In the genomic region with DNA sequence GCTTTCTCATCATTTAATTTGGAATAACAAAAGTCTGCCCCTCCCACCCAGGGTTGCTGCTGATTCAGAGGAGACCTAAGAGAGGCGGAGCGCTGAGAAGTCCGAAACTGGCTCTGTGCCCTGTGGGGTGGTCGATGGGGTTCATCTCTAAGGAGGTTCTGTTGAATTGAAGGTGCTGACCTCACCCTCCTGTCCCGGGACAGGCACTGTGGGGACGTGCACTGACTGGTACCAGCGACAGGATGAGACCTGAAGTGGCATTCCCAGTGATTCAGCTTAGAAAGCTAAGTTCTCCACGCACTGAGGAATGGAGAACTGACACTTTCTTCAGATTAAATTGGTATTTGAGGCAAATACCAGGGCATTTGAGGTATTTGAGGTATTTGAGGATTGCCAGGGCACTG, we compare ENCODE assay signal across 19 cellular contexts. TPM values are rescaled to one million over a fixed set of nuclear protein-coding genes. Genes with fewer than 3 reads are reported as not detected.
DNase-seq lines count a peak whose midpoint lies in the region; ATAC-seq and TF ChIP-seq lines count a peak whose summit lies in the region.
"Had no signal": no experiment of that assay in that cellular context is flagged by ENCODE, and none has a peak within 500 bp of the region (broad histone marks: within the 10 kb centered on the region; RNA-seq: fewer than 3 reads in every experiment).

No MANE protein-coding gene starts in this region.

- peak overlapping the region; percentile 45 to 69; a peak in 3 of 4 replicates for H3K27ac ChIP-seq in SK-N-SH (ENCODE audit: low read depth in 2 of 2, low read length in 1 of 2)
- H3K27ac ChIP-seq: right atrium auricular region, SK-N-MC had no signal

- 25% methylated on average over 8 of the region's 8 CpGs for WGBS in SK-N-SH (ENCODE audit: low lambda C conversion rate)

- H3K4me1 ChIP-seq in HAP-1 (peaks cover 9% of the 10 kb centered on the region), SK-N-SH (ENCODE audit: control insufficient read depth in 1 of 2, insufficient read depth in 2 of 2, low read depth in 1 of 2, low read length in 1 of 2) (peaks cover 5 to 20% of the 10 kb centered on the region in 2 experiments; a peak in 3 of 4 replicates)

- ATAC-seq in left lobe of liver (no peak), GM18498 (IDR thresholded peaks at IDR 0.05; ENCODE audit: unreplicated experiment) (no peak)
- ATAC-seq: activated naive CD4-positive, alpha-beta T cell treated with anti-CD3 and anti-CD28 coated beads, Interleukin-2, amount 50 U/mL, for 72 hours; stimulated activated naive CD8-positive, alpha-beta T cell treated with anti-CD3 and anti-CD28 coated beads, Interleukin-15, Interleukin-2, amounts not matched to agents 100 U/mL and 50 U/mL, for 24 hours had no signal

- TF ChIP-seq RAD21 in SK-N-SH (IDR thresholded peaks at IDR 0.05; ENCODE audit: low read length), result no peak

- H3F3A ChIP-seq in SK-N-SH (replicated peaks; ENCODE audit: insufficient read depth), result peaks cover 35% of the 10 kb centered on the region

- H2AFZ ChIP-seq in SK-N-SH (ENCODE audit: low read depth), result no peak overlapping the region

- H3K27me3 ChIP-seq in HAP-1 (ENCODE audit: low read depth) (no peaks in the 10 kb centered on the region), SK-N-SH (ENCODE audit: insufficient read depth) (no peaks in the 10 kb centered on the region)
- H3K27me3 ChIP-seq: right atrium auricular region had no signal

- in situ Hi-C loops in HAP-1 (cut with MboI; ENCODE audit: low sequenced_read_pairs), result no loop called here
- in situ Hi-C loops in GM13976 (cut with MboI; ENCODE audit: low sequenced_read_pairs, unreplicated experiment), result no loop called here

- no peaks in the 10 kb centered on the region for H3K9me3 ChIP-seq in HAP-1
- H3K9me3 ChIP-seq in SK-N-SH, result no peaks in the 10 kb centered on the region
- H3K9me3 ChIP-seq: right atrium auricular region had no signal

- no peak for TF ChIP-seq CTCF in SK-N-SH (IDR thresholded peaks at IDR 0.05)
- no peak for TF ChIP-seq CTCF in GM13976 (IDR thresholded peaks at IDR 0.05; ENCODE audit: borderline replicate concordance, control extremely low read depth, extremely low read depth, insufficient read depth, missing control alignments)

- DNase-seq in HAP-1 (ENCODE audit: low spot score in 2 of 2) (peak; percentile 43 to 58), SK-N-SH (no peak), fibroblast of peridontal ligament (ENCODE audit: extremely low read depth) (peak; percentile 24), renal cortical epithelial cell (ENCODE audit: low read depth) (peak; percentile 49), left lobe of liver (ENCODE audit: low spot score) (no peak), NK-92 (lab: John Stamatoyannopoulos, UW; ENCODE audit: unreplicated experiment) (no peak), GM13976 (ENCODE audit: low spot score) (no peak)
- DNase-seq: activated B cell treated with CpG ODN at 0.5 μM for 24 hours; C1 segment of cervical spinal cord; GDM1; naive B cell; NCI-H146; NCI-H82; stimulated activated naive CD8-positive, alpha-beta T cell treated with anti-CD3 and anti-CD28 coated beads, Interleukin-15, Interleukin-2, amounts not matched to agents 100 U/mL and 50 U/mL, for 24 hours had no signal

- H4K20me1 ChIP-seq in SK-N-SH (ENCODE audit: insufficient read depth), result no peaks in the 10 kb centered on the region

- no peak overlapping the region for H3K4me3 ChIP-seq in HAP-1
- peak overlapping the region; percentile 1 to 27; a peak in 2 of 4 replicates for H3K4me3 ChIP-seq in SK-N-SH (ENCODE audit: low read depth in 2 of 2, low read length in 1 of 2)
- H3K4me3 ChIP-seq: right atrium auricular region, SK-N-MC had no signal

- POLR2A ChIA-PET in SK-N-SH (lab: Yijun Ruan, JAX), result interaction anchor here (1.0 kb wide), 1 partner anchor 14 kb away, joined by 3 read pairs; no protein-coding TSS in a partner anchor

- peak overlapping the region; percentile 32 for H3K9ac ChIP-seq in SK-N-SH

- H3K36me3 ChIP-seq in HAP-1 (replicated peaks), result no peaks in the 10 kb centered on the region
- no peaks in the 10 kb centered on the region for H3K36me3 ChIP-seq in SK-N-SH (replicated peaks in 1 of 2; ENCODE audit: control insufficient read depth in 1 of 2, insufficient read depth in 2 of 2, low read length in 1 of 2)
- H3K36me3 ChIP-seq: right atrium auricular region had no signal

- no peaks in the 10 kb centered on the region for H3K79me2 ChIP-seq in SK-N-SH (ENCODE audit: insufficient read depth)

- no peaks in the 10 kb centered on the region for H3K9me2 ChIP-seq in SK-N-SH

- CTCF ChIA-PET in SK-N-SH (lab: Yijun Ruan, JAX), result interaction anchor here (1.0 to 2.2 kb wide), 3 partner anchors 21 to 354 kb away, joined by 4 to 8 read pairs (median 4); no protein-coding TSS in a partner anchor

- TF ChIP-seq EP300 in SK-N-SH (IDR thresholded peaks at IDR 0.05; ENCODE audit: borderline replicate concordance in 1 of 2, low read depth in 1 of 2, low read length in 1 of 2), result no peak

- H3K4me2 ChIP-seq in SK-N-SH, result peak overlapping the region; percentile 72

TF ChIP-seq in SK-N-SH, 30 proteins besides CTCF, POLR2A, EP300 and RAD21:
- TF ChIP-seq NFIC (IDR thresholded peaks at IDR 0.05; ENCODE audit: borderline replicate concordance) (peak; percentile 58), SMC3 (IDR thresholded peaks at IDR 0.05; ENCODE audit: low read depth, low read length) (no peak), FOXJ3 (CRISPR knock-in tag; IDR thresholded peaks at IDR 0.05) (no peak), FOSL2 (IDR thresholded peaks at IDR 0.05; ENCODE audit: borderline replicate concordance, low read depth) (peak; percentile 24; the same call in 1 of the 2 replicates), NRF1 (IDR thresholded peaks at IDR 0.05; ENCODE audit: low read depth, low read length) (no peak)
- TF ChIP-seq, protein P1, sequence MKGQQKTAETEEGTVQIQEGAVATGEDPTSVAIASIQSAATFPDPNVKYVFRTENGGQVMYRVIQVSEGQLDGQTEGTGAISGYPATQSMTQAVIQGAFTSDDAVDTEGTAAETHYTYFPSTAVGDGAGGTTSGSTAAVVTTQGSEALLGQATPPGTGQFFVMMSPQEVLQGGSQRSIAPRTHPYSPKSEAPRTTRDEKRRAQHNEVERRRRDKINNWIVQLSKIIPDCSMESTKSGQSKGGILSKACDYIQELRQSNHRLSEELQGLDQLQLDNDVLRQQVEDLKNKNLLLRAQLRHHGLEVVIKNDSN (IDR thresholded peaks at IDR 0.05; ENCODE audit: borderline replicate concordance, low read depth), result no peak
- TF ChIP-seq, protein P2, sequence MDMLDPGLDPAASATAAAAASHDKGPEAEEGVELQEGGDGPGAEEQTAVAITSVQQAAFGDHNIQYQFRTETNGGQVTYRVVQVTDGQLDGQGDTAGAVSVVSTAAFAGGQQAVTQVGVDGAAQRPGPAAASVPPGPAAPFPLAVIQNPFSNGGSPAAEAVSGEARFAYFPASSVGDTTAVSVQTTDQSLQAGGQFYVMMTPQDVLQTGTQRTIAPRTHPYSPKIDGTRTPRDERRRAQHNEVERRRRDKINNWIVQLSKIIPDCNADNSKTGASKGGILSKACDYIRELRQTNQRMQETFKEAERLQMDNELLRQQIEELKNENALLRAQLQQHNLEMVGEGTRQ (IDR thresholded peaks at IDR 0.05; ENCODE audit: borderline replicate concordance, low read depth, low read length), result no peak
- TF ChIP-seq, protein P3, sequence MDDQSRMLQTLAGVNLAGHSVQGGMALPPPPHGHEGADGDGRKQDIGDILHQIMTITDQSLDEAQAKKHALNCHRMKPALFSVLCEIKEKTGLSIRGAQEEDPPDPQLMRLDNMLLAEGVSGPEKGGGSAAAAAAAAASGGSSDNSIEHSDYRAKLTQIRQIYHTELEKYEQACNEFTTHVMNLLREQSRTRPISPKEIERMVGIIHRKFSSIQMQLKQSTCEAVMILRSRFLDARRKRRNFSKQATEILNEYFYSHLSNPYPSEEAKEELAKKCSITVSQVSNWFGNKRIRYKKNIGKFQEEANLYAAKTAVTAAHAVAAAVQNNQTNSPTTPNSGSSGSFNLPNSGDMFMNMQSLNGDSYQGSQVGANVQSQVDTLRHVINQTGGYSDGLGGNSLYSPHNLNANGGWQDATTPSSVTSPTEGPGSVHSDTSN (IDR thresholded peaks at IDR 0.05), result peak; percentile 38

RNA-seq across cellular contexts. Expression of a gene that starts 1.3 kb away (rescaled TPM):
- polyA plus RNA-seq in SK-N-SH (2012; rRNA removed), result 1.0 and 1.2 TPM in 2 replicates
- polyA plus RNA-seq in SK-N-SH (2012; cell fraction: cytosol; rRNA removed), result 0.51 and 0.79 TPM in 2 replicates
- 2.2 and 2.4 TPM in 2 replicates for polyA plus RNA-seq in SK-N-SH (2012; cell fraction: nucleus; rRNA removed)
- total RNA-seq in renal cortical epithelial cell, result 0.55 TPM in 1 of 2 replicates, not detected in the other
- 0.81 TPM for total RNA-seq in left lobe of liver

RNA-seq across cellular contexts. Expression of a gene that starts 20.3 kb away (rescaled TPM):
- 0.77 and 0.88 TPM in 2 replicates for polyA plus RNA-seq in SK-N-SH (2012; rRNA removed)
- 0.68 and 1.3 TPM in 2 replicates for polyA plus RNA-seq in SK-N-SH (2012; cell fraction: cytosol; rRNA removed)
- 0.29 and 0.39 TPM in 2 replicates for polyA plus RNA-seq in SK-N-SH (2012; cell fraction: nucleus; rRNA removed)
- 0.05 TPM in 1 of 2 replicates, not detected in the other for total RNA-seq in renal cortical epithelial cell
- not detected for total RNA-seq in left lobe of liver
- total RNA-seq: activated B cell treated with CpG ODN at 0.5 μM for 24 hours, right atrium auricular region had no signal
- polyA plus RNA-seq: IgD-negative memory B cell had no signal

RNA-seq across cellular contexts. Expression of a gene that starts 24.2 kb away (rescaled TPM):
- 29.8 and 35.5 TPM in 2 replicates for polyA plus RNA-seq in SK-N-SH (2012; rRNA removed)
- polyA plus RNA-seq in SK-N-SH (2012; cell fraction: cytosol; rRNA removed), result 47.9 and 55.7 TPM in 2 replicates
- polyA plus RNA-seq in SK-N-SH (2012; cell fraction: nucleus; rRNA removed), result 6.6 and 12.2 TPM in 2 replicates
- total RNA-seq in renal cortical epithelial cell, result 56.6 and 88.9 TPM in 2 replicates
- total RNA-seq in left lobe of liver, result 18.1 TPM

RNA-seq across cellular contexts. Expression of a gene that starts 51.1 kb away (rescaled TPM):
- not detected in 2 replicates for polyA plus RNA-seq in SK-N-SH (2012; rRNA removed)
- polyA plus RNA-seq in SK-N-SH (2012; cell fraction: cytosol; rRNA removed), result not detected in 2 replicates
- polyA plus RNA-seq in SK-N-SH (2012; cell fraction: nucleus; rRNA removed), result not detected in 2 replicates
- total RNA-seq in renal cortical epithelial cell (6.9 and 16.3 TPM in 2 replicates), left lobe of liver (0.38 TPM)
- total RNA-seq: activated B cell treated with CpG ODN at 0.5 μM for 24 hours had no signal
- polyA plus RNA-seq: IgD-negative memory B cell had no signal

Comparison
In these comparisons a context has a peak if more than half of its experiments do, and no peak if none do; other contexts are left out.
1. DNase-seq: peak in HAP-1 (2 of 2), fibroblast of peridontal ligament (single experiment) and renal cortical epithelial cell (single experiment); none in SK-N-SH (single experiment), left lobe of liver (single experiment), NK-92 (single experiment) and GM13976 (single experiment).